Comparison of ENCODE assay signal across 16 cellular contexts in the genomic region with DNA sequence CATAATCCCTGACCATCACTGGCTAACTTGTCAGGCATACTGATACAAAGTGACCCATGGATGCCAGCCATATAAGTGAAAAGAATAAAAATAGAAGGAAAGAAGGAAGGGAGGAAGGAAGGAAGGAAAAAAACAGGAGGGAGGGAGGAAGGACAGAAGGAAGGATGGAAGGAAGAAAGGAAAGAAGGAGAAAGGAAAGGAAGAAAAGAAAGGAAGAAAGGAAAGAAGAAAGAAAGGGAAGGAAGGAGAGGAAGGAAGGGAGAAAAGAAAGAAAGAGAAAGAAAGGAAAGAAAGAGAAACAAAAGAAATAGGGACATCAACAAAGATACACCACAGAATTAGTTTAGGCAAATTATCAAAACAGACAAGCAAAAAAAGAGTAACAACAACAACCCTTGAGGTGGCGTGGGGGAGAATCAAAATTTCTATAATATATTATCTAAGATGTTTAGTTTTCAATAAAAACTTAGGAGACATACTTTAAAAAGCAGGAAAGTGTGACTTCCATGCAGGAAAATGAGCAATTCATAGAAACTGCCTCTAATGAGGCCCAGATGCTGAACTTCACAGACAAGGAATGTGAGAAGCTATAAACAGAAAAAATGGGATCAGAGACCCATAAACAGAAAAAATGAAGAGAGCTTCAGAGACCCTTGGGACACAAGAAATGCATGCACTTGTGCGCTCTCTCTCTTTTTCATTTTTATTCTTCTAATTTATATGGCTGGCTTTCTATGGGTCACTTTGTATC.
DNase-seq lines count a peak whose midpoint lies in the region; ATAC-seq and FAIRE-seq lines count a peak whose summit lies in the region.
"Had no signal": no experiment of that assay in that cellular context is flagged by ENCODE, and none has a peak within 500 bp of the region (broad histone marks: within the 10 kb centered on the region; RNA-seq: fewer than 3 reads in every experiment).

No MANE protein-coding gene starts in this region.

- no peak overlapping the region for H3K9ac ChIP-seq in adipocyte (ENCODE audit: low read length)
- H3K9ac ChIP-seq: BLaER1 had no signal

- ATAC-seq in GM21390 (IDR thresholded peaks at IDR 0.05; ENCODE audit: unreplicated experiment) (no peak), GM19397 (IDR thresholded peaks at IDR 0.05; ENCODE audit: unreplicated experiment) (no peak)
- ATAC-seq: GM12878, HCT116 had no signal

- FAIRE-seq in HTR-8/SVneo (lab: Jason Lieb, UNC) = no peak
- FAIRE-seq: GM12878, H54 had no signal

- H3K4me3 ChIP-seq in adipocyte (ENCODE audit: low read length) = no peak overlapping the region
- H3K4me3 ChIP-seq: BLaER1, GM12878 had no signal

- no peaks in the 10 kb centered on the region for H3K36me3 ChIP-seq in adipocyte (ENCODE audit: control insufficient read depth, insufficient read depth, low read length, severe bottlenecking)
- H3K36me3 ChIP-seq: BLaER1 had no signal

- H3K4me1 ChIP-seq in adipocyte (ENCODE audit: control insufficient read depth, insufficient read depth, low read length) = peaks cover 5% of the 10 kb centered on the region
- H3K4me1 ChIP-seq: BLaER1 had no signal

- DNase-seq in AG08395 (ENCODE audit: low spot score) (peak; percentile 45), GM03348 (ENCODE audit: low spot score) (peak; percentile 50), adipocyte (ENCODE audit: low read depth) (peak; percentile 34), fibroblast of peridontal ligament (ENCODE audit: extremely low read depth) (peak; percentile 53), HTR-8/SVneo (ENCODE audit: insufficient read length, low spot score) (no peak)
- no peak for DNase-seq in stimulated activated CD4-positive, alpha-beta T cell treated with anti-CD3 and anti-CD28 coated beads, Interleukin-15, amount 100 ng/mL, for 24 hours
- DNase-seq: ACHN; CD8-positive, alpha-beta memory T cell; DMS53; Karpas-422 had no signal

- H3K27me3 ChIP-seq in adipocyte (replicated peaks; ENCODE audit: control insufficient read depth, insufficient read depth, low read length) = no peaks in the 10 kb centered on the region
- H3K27me3 ChIP-seq: BLaER1 had no signal

- H3K9me3 ChIP-seq in adipocyte (ENCODE audit: control insufficient read depth, low read length) = peaks cover 10% of the 10 kb centered on the region

Comparison
In these comparisons a context has a peak if more than half of its experiments do, and no peak if none do; other contexts are left out.
1. DNase-seq: peak in AG08395 (single experiment), GM03348 (single experiment), adipocyte (single experiment) and fibroblast of peridontal ligament (single experiment); none in stimulated activated CD4-positive, alpha-beta T cell treated with anti-CD3 and anti-CD28 coated beads, Interleukin-15, amount 100 ng/mL, for 24 hours (single experiment) and HTR-8/SVneo (single experiment).